16 cellular contexts compared by ENCODE assay signal in genomic region chr9:127092041-127092608, GRCh38. TPM values are rescaled to one million over a fixed set of nuclear protein-coding genes. Genes with fewer than 3 reads are reported as not detected.
"Had no signal": no experiment of that assay in that cellular context is flagged by ENCODE, and none has a peak within 500 bp of the region (broad histone marks: within the 10 kb centered on the region; RNA-seq: fewer than 3 reads in every experiment).

No MANE protein-coding gene starts in this region.

- ATAC-seq: activated T-cell treated with anti-CD3 and anti-CD28 coated beads, Interleukin-2, amount 50 U/mL, for 72 hours; esophagus mucosa; heart left ventricle; left ventricle myocardium superior had no signal

- H3K27ac ChIP-seq: parathyroid adenoma, SJSA1, upper lobe of left lung had no signal

- H3K36me3 ChIP-seq: SJSA1 had no signal

- H3K4me1 Mint-ChIP-seq: activated naive CD8-positive, alpha-beta T cell treated with anti-CD3 and anti-CD28 coated beads for 36 hours had no signal

- H3K4me1 ChIP-seq: parathyroid adenoma, upper lobe of left lung had no signal

- H3K9me3 Mint-ChIP-seq: activated CD4-positive, alpha-beta memory T cell treated with anti-CD3 and anti-CD28 coated beads for 36 hours; activated naive CD8-positive, alpha-beta T cell treated with anti-CD3 and anti-CD28 coated beads for 36 hours; activated T-cell treated with anti-CD3 and anti-CD28 coated beads, Interleukin-2, amount 50 U/mL, for 72 hours; dendritic cell treated with granulocyte-macrophage colony-stimulating factor and Interleukin-4, amounts not matched to agents 40 ng/mL and 50 ng/mL, for 4 days had no signal

- H3K27me3 ChIP-seq: heart left ventricle, SJSA1, upper lobe of left lung had no signal

- H3K9me3 ChIP-seq: heart left ventricle, SJSA1, upper lobe of left lung had no signal

- H3K27me3 Mint-ChIP-seq: activated CD4-positive, alpha-beta memory T cell treated with anti-CD3 and anti-CD28 coated beads for 36 hours had no signal

- DNase-seq: activated CD4-positive, alpha-beta memory T cell treated with anti-CD3 and anti-CD28 coated beads for 36 hours; activated gamma-delta T cell treated with Interleukin-2 at 50 U/mL for 16 hours; activated naive CD8-positive, alpha-beta T cell treated with anti-CD3 and anti-CD28 coated beads for 36 hours; activated T-cell treated with anti-CD3 and anti-CD28 coated beads, Interleukin-2, amount 50 U/mL, for 72 hours; aorta; heart left ventricle; left ventricle myocardium superior; mesendoderm; substantia nigra; T-helper 9 cell; upper lobe of left lung had no signal

- H3K4me3 Mint-ChIP-seq: activated CD4-positive, alpha-beta memory T cell treated with anti-CD3 and anti-CD28 coated beads for 36 hours; activated naive CD8-positive, alpha-beta T cell treated with anti-CD3 and anti-CD28 coated beads for 36 hours; activated T-cell treated with anti-CD3 and anti-CD28 coated beads, Interleukin-2, amount 50 U/mL, for 72 hours; dendritic cell treated with granulocyte-macrophage colony-stimulating factor and Interleukin-4, amounts not matched to agents 40 ng/mL and 50 ng/mL, for 4 days had no signal

- H3K36me3 Mint-ChIP-seq: activated CD4-positive, alpha-beta memory T cell treated with anti-CD3 and anti-CD28 coated beads for 36 hours; activated naive CD8-positive, alpha-beta T cell treated with anti-CD3 and anti-CD28 coated beads for 36 hours had no signal

- H3K27ac Mint-ChIP-seq: activated CD4-positive, alpha-beta memory T cell treated with anti-CD3 and anti-CD28 coated beads for 36 hours; activated naive CD8-positive, alpha-beta T cell treated with anti-CD3 and anti-CD28 coated beads for 36 hours; activated T-cell treated with anti-CD3 and anti-CD28 coated beads, Interleukin-2, amount 50 U/mL, for 72 hours; dendritic cell treated with granulocyte-macrophage colony-stimulating factor and Interleukin-4, amounts not matched to agents 40 ng/mL and 50 ng/mL, for 4 days had no signal

- H3K4me3 ChIP-seq: heart left ventricle, SJSA1, skin epidermis, upper lobe of left lung had no signal

RNA-seq across cellular contexts. Expression of gene ANGPTL2, which starts 30.3 kb away (rescaled TPM):
- total RNA-seq: activated CD4-positive, alpha-beta memory T cell treated with anti-CD3 and anti-CD28 coated beads for 36 hours; activated naive CD8-positive, alpha-beta T cell treated with anti-CD3 and anti-CD28 coated beads for 36 hours; activated T-cell treated with anti-CD3 and anti-CD28 coated beads, Interleukin-2, amount 50 U/mL, for 72 hours had no signal
